In genomic region chr10:74923556-74923955, GRCh38 we compare ENCODE assay signal across 9 cellular contexts.
DNase-seq lines count a peak whose midpoint lies in the region; ATAC-seq and TF ChIP-seq lines count a peak whose summit lies in the region.
"Had no signal": no experiment of that assay in that cellular context is flagged by ENCODE, and none has a peak within 500 bp of the region (broad histone marks: within the 10 kb centered on the region; RNA-seq: fewer than 3 reads in every experiment).

No MANE protein-coding gene starts in this region.

- no peak for TF ChIP-seq CTCF in thoracic aorta (IDR thresholded peaks at IDR 0.05)

- no peaks in the 10 kb centered on the region for H3K27me3 ChIP-seq in thoracic aorta (replicated peaks; ENCODE audit: insufficient read depth)

- peak overlapping the region; percentile 65 to 75 for H3K27ac ChIP-seq in thoracic aorta

- peak; percentile 49 to 67 for DNase-seq in NCI-H524 (lab: John Stamatoyannopoulos, UW)
- DNase-seq in NCI-H524 treated with DMSO at 0.1 percent for 48 hours (lab: John Stamatoyannopoulos, UW), result no peak
- no peak for DNase-seq in left ventricle myocardium superior
- no peak for DNase-seq in thoracic aorta (ENCODE audit: low spot score)
- DNase-seq in NCI-H2196 treated with DMSO at 0.1 percent for 48 hours (lab: John Stamatoyannopoulos, UW; ENCODE audit: unreplicated experiment), result no peak
- no peak for DNase-seq in cerebellum (ENCODE audit: low spot score)
- DNase-seq: activated CD4-positive, alpha-beta T cell treated with anti-CD3 and anti-CD28 coated beads for 48 hours had no signal

- no peaks in the 10 kb centered on the region for H3K36me3 ChIP-seq in thoracic aorta

- peaks cover 42 to 57% of the 10 kb centered on the region in 2 donors for H3K4me1 ChIP-seq in thoracic aorta (ENCODE audit: control insufficient read depth in 1 of 2, low read depth in 2 of 2)

- H3K9me3 ChIP-seq in thoracic aorta, result peaks cover 5% of the 10 kb centered on the region

- ATAC-seq in SK-N-SH treated with all-trans-retinoic acid at 6 μM for 48 hours (peak; percentile 41), left ventricle myocardium superior (peak; percentile 52), thoracic aorta (ENCODE audit: insufficient number of reproducible peaks, low FRiP score, low read depth) (no peak), HG03354 (IDR thresholded peaks at IDR 0.05; ENCODE audit: poor library complexity, severe bottlenecking, unreplicated experiment) (no peak)

- intact Hi-C loops in left ventricle myocardium superior (cut with micrococcal nuclease), result no loop called here

- H3K4me3 ChIP-seq in thoracic aorta, result peak overlapping the region; percentile 56

TF ChIP-seq in SK-N-SH treated with all-trans-retinoic acid at 6 μM for 48 hours, 23 proteins besides CTCF, POLR2A, EP300 and RAD21:
- TF ChIP-seq CREB5 (CRISPR knock-in tag; IDR thresholded peaks at IDR 0.05; ENCODE audit: low read depth) (no peak), TOX (CRISPR knock-in tag; IDR thresholded peaks at IDR 0.05; ENCODE audit: borderline replicate concordance) (no peak), SNAI2 (CRISPR knock-in tag; IDR thresholded peaks at IDR 0.05) (no peak), ARNTL (CRISPR knock-in tag; IDR thresholded peaks at IDR 0.05; ENCODE audit: borderline replicate concordance, low read depth) (no peak), RARB (CRISPR knock-in tag; IDR thresholded peaks at IDR 0.05) (no peak)

Comparison
In these comparisons a context has a peak if more than half of its experiments do, and no peak if none do; other contexts are left out.
1. DNase-seq: peak in NCI-H524 (2 of 2); none in NCI-H524 treated with DMSO at 0.1 percent for 48 hours (single experiment), left ventricle myocardium superior (single experiment), thoracic aorta (single experiment), NCI-H2196 treated with DMSO at 0.1 percent for 48 hours (single experiment) and cerebellum (single experiment).
2. ATAC-seq: peak in SK-N-SH treated with all-trans-retinoic acid at 6 μM for 48 hours (single experiment) and left ventricle myocardium superior (single experiment); none in thoracic aorta (single experiment) and HG03354 (single experiment).